In the genomic region with DNA sequence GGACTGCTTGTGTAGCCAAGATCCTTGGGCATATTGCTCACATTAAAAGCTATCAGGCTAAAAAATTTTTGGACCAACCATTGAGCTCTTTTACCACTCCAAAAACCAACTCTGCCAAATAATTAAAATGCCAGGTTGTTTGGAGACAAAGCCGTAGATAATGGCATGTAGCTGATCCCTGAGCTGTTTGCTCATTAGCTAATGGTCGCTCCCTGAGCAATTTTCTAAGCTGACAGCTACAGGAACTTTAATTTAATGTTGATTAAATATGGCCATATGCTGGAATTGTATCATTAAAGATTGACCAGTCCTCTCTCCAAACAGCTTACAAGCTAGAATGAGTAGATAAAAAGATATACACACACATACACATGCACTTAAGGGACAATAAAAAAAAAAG, we compare ENCODE assay signal across 13 cellular contexts.
A peak's percentile ranks its signal among the peaks of the same experiment; 100 is the strongest.
DNase-seq lines count a peak whose midpoint lies in the region; ATAC-seq and TF ChIP-seq lines count a peak whose summit lies in the region.
"Had no signal": no experiment of that assay in that cellular context is flagged by ENCODE, and none has a peak within 500 bp of the region (broad histone marks: within the 10 kb centered on the region; RNA-seq: fewer than 3 reads in every experiment).

No MANE protein-coding gene starts in this region.

- H3K9me3 Mint-ChIP-seq in HFFc6 = no peaks in the 10 kb centered on the region
- H3K9me3 Mint-ChIP-seq: CD4-positive, alpha-beta T cell had no signal

- H3K27me3 ChIP-seq in suprapubic skin = no peaks in the 10 kb centered on the region

- no peak for TF ChIP-seq CTCF in HFFc6 (IDR thresholded peaks at IDR 0.05)
- no peak for TF ChIP-seq CTCF in suprapubic skin (IDR thresholded peaks at IDR 0.05)

- no peak overlapping the region for H3K4me3 Mint-ChIP-seq in HFFc6
- H3K4me3 Mint-ChIP-seq: B cell; CD4-positive, alpha-beta T cell had no signal

- no peak overlapping the region for H3K27ac Mint-ChIP-seq in HFFc6
- H3K27ac Mint-ChIP-seq: B cell; CD4-positive, alpha-beta T cell had no signal

- no peaks in the 10 kb centered on the region for H3K36me3 Mint-ChIP-seq in HFFc6 (ENCODE audit: low read depth)

- H3K27ac ChIP-seq in suprapubic skin = no peak overlapping the region

- no peak for ATAC-seq in GM19455 (IDR thresholded peaks at IDR 0.05; ENCODE audit: unreplicated experiment)

- TF ChIP-seq POLR2A in suprapubic skin (IDR thresholded peaks at IDR 0.05) = no peak

- H3K4me1 Mint-ChIP-seq in HFFc6 (ENCODE audit: low read depth) = no peaks in the 10 kb centered on the region
- H3K4me1 Mint-ChIP-seq: B cell had no signal

- no peak for TF ChIP-seq EP300 in suprapubic skin (IDR thresholded peaks at IDR 0.05)

- no peaks in the 10 kb centered on the region for H3K36me3 ChIP-seq in suprapubic skin

- peaks cover 3% of the 10 kb centered on the region for H3K27me3 Mint-ChIP-seq in HFFc6 (ENCODE audit: insufficient read depth)
- H3K27me3 Mint-ChIP-seq: CD4-positive, alpha-beta T cell had no signal

- no peaks in the 10 kb centered on the region for H3K9me3 ChIP-seq in suprapubic skin

- 57% methylated on average over 2 of the region's 2 CpGs for WGBS in suprapubic skin

- H3K4me3 ChIP-seq in suprapubic skin = no peak overlapping the region

- DNase-seq in NCI-H748 (lab: John Stamatoyannopoulos, UW; ENCODE audit: unreplicated experiment) = peak; percentile 1
- DNase-seq in NCI-H748 treated with DMSO at 0.1 percent for 48 hours (lab: John Stamatoyannopoulos, UW) = no peak
- peak; percentile 55 for DNase-seq in NCI-H1105 treated with DMSO at 0.1 percent for 48 hours (lab: John Stamatoyannopoulos, UW)
- peak; percentile 91 for DNase-seq in NCI-H82 treated with DMSO at 0.1 percent for 48 hours (lab: John Stamatoyannopoulos, UW; ENCODE audit: unreplicated experiment)
- DNase-seq in HFFc6 = no peak
- no peak for DNase-seq in suprapubic skin (ENCODE audit: low spot score in 2 of 2)
- DNase-seq: C1 segment of cervical spinal cord; CD4-positive, alpha-beta T cell; DND-41; GDM1; HCEC 1CT had no signal

- H3K4me1 ChIP-seq in suprapubic skin = no peaks in the 10 kb centered on the region

Comparison
In these comparisons a context has a peak if more than half of its experiments do, and no peak if none do; other contexts are left out.
1. DNase-seq: peak in NCI-H748 (single experiment), NCI-H1105 treated with DMSO at 0.1 percent for 48 hours (single experiment) and NCI-H82 treated with DMSO at 0.1 percent for 48 hours (single experiment); none in NCI-H748 treated with DMSO at 0.1 percent for 48 hours (single experiment), HFFc6 (single experiment) and suprapubic skin (0 of 2).